1 cellular context compared by ENCODE assay signal in genomic region chr21:35922618-35923017, GRCh38.
TF ChIP-seq lines count a peak whose summit lies in the region.

No MANE protein-coding gene starts in this region.

TF ChIP-seq in IMR-90, 13 proteins besides CTCF, POLR2A, EP300 and RAD21:
- TF ChIP-seq MXI1 (IDR thresholded peaks at IDR 0.05; ENCODE audit: borderline replicate concordance, low read depth, low read length) (no peak), USF2 (IDR thresholded peaks at IDR 0.05; ENCODE audit: low read depth, low read length) (no peak), MAFK (IDR thresholded peaks at IDR 0.05; ENCODE audit: low read depth, low read length) (no peak), ELK1 (IDR thresholded peaks at IDR 0.05; ENCODE audit: borderline replicate concordance, low read depth, low read length) (no peak), FOS (IDR thresholded peaks at IDR 0.05; ENCODE audit: low read depth, low read length) (peak; percentile 35; the same call in 1 of the 2 replicates)
